Comparison of ENCODE assay signal across 1 cellular context in genomic region chr17:62824290-62825135, GRCh38.
TF ChIP-seq lines count a peak whose summit lies in the region.

No MANE protein-coding gene starts in this region.

TF ChIP-seq in SK-N-SH, 30 proteins besides CTCF, POLR2A, EP300 and RAD21 (continued from another document):
- TF ChIP-seq YY1 (IDR thresholded peaks at IDR 0.05; ENCODE audit: low read depth) = no peak; the same call in 1 of the 2 replicates
- no peak for TF ChIP-seq FOXJ3 (CRISPR knock-in tag; IDR thresholded peaks at IDR 0.05)
- peak; percentile 4; the same call in 1 of the 2 replicates for TF ChIP-seq SMC3 (IDR thresholded peaks at IDR 0.05; ENCODE audit: low read depth, low read length)
- peak; percentile 98 for TF ChIP-seq RXRA (IDR thresholded peaks at IDR 0.05; ENCODE audit: borderline replicate concordance, low read depth)
- TF ChIP-seq, protein P1, sequence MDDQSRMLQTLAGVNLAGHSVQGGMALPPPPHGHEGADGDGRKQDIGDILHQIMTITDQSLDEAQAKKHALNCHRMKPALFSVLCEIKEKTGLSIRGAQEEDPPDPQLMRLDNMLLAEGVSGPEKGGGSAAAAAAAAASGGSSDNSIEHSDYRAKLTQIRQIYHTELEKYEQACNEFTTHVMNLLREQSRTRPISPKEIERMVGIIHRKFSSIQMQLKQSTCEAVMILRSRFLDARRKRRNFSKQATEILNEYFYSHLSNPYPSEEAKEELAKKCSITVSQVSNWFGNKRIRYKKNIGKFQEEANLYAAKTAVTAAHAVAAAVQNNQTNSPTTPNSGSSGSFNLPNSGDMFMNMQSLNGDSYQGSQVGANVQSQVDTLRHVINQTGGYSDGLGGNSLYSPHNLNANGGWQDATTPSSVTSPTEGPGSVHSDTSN (IDR thresholded peaks at IDR 0.05) = peak; percentile 69
- TF ChIP-seq JUND (IDR thresholded peaks at IDR 0.05) = peak; percentile 97
- peak; percentile 74; the same call in 1 of the 2 replicates for TF ChIP-seq ELF1 (IDR thresholded peaks at IDR 0.05)
- TF ChIP-seq NFIC (IDR thresholded peaks at IDR 0.05; ENCODE audit: borderline replicate concordance) = peak; percentile 90
- TF ChIP-seq TAF1 (IDR thresholded peaks at IDR 0.05; ENCODE audit: borderline replicate concordance, low read depth, low read length) = peak; percentile 41; the same call in 1 of the 2 replicates
- TF ChIP-seq POLR2AphosphoS5 (IDR thresholded peaks at IDR 0.05; ENCODE audit: low read depth, low read length) = peak; percentile 63
- TF ChIP-seq, protein P2, sequence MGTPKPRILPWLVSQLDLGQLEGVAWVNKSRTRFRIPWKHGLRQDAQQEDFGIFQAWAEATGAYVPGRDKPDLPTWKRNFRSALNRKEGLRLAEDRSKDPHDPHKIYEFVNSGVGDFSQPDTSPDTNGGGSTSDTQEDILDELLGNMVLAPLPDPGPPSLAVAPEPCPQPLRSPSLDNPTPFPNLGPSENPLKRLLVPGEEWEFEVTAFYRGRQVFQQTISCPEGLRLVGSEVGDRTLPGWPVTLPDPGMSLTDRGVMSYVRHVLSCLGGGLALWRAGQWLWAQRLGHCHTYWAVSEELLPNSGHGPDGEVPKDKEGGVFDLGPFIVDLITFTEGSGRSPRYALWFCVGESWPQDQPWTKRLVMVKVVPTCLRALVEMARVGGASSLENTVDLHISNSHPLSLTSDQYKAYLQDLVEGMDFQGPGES (IDR thresholded peaks at IDR 0.05; ENCODE audit: low read depth, low read length) = peak; percentile 50; the same call in 1 of the 2 replicates
- TF ChIP-seq, protein P3, sequence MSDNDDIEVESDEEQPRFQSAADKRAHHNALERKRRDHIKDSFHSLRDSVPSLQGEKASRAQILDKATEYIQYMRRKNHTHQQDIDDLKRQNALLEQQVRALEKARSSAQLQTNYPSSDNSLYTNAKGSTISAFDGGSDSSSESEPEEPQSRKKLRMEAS (IDR thresholded peaks at IDR 0.05; ENCODE audit: low read depth) = peak; percentile 48
- 0 out of 2 replicates have a peak, but pooled peaks have one; percentile 37 for TF ChIP-seq GABPA (IDR thresholded peaks at IDR 0.05; ENCODE audit: low read depth)
- peak; percentile 64; the same call in 1 of the 2 replicates for TF ChIP-seq MEF2A (IDR thresholded peaks at IDR 0.05; ENCODE audit: borderline replicate concordance, low read depth)
- peak; percentile 91 for TF ChIP-seq TCF12 (IDR thresholded peaks at IDR 0.05)
- TF ChIP-seq ZBTB33 (IDR thresholded peaks at IDR 0.05; ENCODE audit: borderline replicate concordance, low read depth) = peak; percentile 82
- TF ChIP-seq, protein P4, sequence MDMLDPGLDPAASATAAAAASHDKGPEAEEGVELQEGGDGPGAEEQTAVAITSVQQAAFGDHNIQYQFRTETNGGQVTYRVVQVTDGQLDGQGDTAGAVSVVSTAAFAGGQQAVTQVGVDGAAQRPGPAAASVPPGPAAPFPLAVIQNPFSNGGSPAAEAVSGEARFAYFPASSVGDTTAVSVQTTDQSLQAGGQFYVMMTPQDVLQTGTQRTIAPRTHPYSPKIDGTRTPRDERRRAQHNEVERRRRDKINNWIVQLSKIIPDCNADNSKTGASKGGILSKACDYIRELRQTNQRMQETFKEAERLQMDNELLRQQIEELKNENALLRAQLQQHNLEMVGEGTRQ (IDR thresholded peaks at IDR 0.05; ENCODE audit: borderline replicate concordance, low read depth, low read length) = no peak
- no peak for TF ChIP-seq RCOR1 (IDR thresholded peaks at IDR 0.05; ENCODE audit: low read length)
- no peak for TF ChIP-seq EZH2phosphoT487 (IDR thresholded peaks at IDR 0.05; ENCODE audit: borderline replicate concordance, low read depth)
- peak; percentile 93; the same call in 1 of the 2 replicates for TF ChIP-seq FOXM1 (IDR thresholded peaks at IDR 0.05; ENCODE audit: low read depth)
- no peak for TF ChIP-seq CHD2 (IDR thresholded peaks at IDR 0.05; ENCODE audit: low read length, partially characterized antibody)
- no peak for TF ChIP-seq NRF1 (IDR thresholded peaks at IDR 0.05; ENCODE audit: low read depth, low read length)
